Comparison of ENCODE assay signal across 25 cellular contexts in the genomic region with DNA sequence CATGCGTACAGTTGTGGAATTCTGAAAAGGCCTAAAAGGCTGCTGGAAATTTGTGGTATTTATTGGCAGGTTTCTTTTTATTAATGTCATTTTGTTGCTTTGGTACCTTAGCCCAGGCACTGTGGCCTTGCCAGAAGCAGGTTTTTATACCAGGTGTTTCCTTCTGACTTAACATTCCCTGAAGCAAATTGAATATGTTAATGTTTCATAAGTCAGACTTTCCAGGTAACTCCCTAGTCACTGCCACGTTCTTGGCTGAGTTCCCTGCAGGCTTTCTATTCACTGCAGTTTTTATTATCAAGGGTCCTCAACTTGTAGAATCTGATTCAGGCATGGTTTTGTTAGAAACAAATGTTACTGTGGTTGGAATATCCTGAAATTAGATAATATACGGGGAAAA. TPM values are rescaled to one million over a fixed set of nuclear protein-coding genes. Genes with fewer than 3 reads are reported as not detected.
A peak's percentile ranks its signal among the peaks of the same experiment; 100 is the strongest.
DNase-seq lines count a peak whose midpoint lies in the region; ATAC-seq, FAIRE-seq and TF ChIP-seq lines count a peak whose summit lies in the region.
"Had no signal": no experiment of that assay in that cellular context is flagged by ENCODE, and none has a peak within 500 bp of the region (broad histone marks: within the 10 kb centered on the region; RNA-seq: fewer than 3 reads in every experiment).

No MANE protein-coding gene starts in this region.

- H3K4me2 ChIP-seq in mammary epithelial cell (ENCODE audit: insufficient read depth, low read depth, low read length): no peak overlapping the region
- H3K4me2 ChIP-seq: A549 had no signal

- ATAC-seq in memory B cell (ENCODE audit: low read depth): no peak
- ATAC-seq: A549; natural killer cell treated with Interleukin-12 subunit alpha and Interleukin-12 subunit beta and Interleukin-15 and Interleukin-18, amount 100 ng/mL, for 72 hours; Panc1; sciatic nerve; T-helper 17 cell had no signal

- H3K27ac ChIP-seq in mammary epithelial cell (ENCODE audit: insufficient read depth, low read depth, low read length) (no peak overlapping the region), uterus (peak overlapping the region; percentile 14 to 53)
- H3K27ac ChIP-seq: A549 had no signal

- TF ChIP-seq CTCF in MCF 10A (IDR thresholded peaks at IDR 0.05; ENCODE audit: unreplicated experiment) (no peak), mammary epithelial cell (conservative IDR thresholded peaks at IDR 0.05 in 1 of 2, IDR thresholded peaks at IDR 0.05 in 1 of 2; ENCODE audit: extremely low read depth in 1 of 2, insufficient read depth in 1 of 2, low read depth in 1 of 2, low read length in 2 of 2) (no peak), bronchial epithelial cell (IDR thresholded peaks at IDR 0.05; ENCODE audit: insufficient read depth, low read length, severe bottlenecking) (no peak), uterus (IDR thresholded peaks at IDR 0.05) (no peak)

- H3K36me3 ChIP-seq in mammary epithelial cell (ENCODE audit: insufficient read depth, low read length) (no peaks in the 10 kb centered on the region), bronchial epithelial cell (ENCODE audit: control insufficient read depth, insufficient read depth, low read length) (no peaks in the 10 kb centered on the region), uterus (no peaks in the 10 kb centered on the region)
- H3K36me3 ChIP-seq: esophagus squamous epithelium had no signal

- no peak overlapping the region for H3K9ac ChIP-seq in mammary epithelial cell (ENCODE audit: insufficient read depth, low read length)

- H3K4me1 ChIP-seq in mammary epithelial cell (ENCODE audit: insufficient read depth, low read length) (no peaks in the 10 kb centered on the region), uterus (no peaks in the 10 kb centered on the region)
- H3K4me1 ChIP-seq: A549, Caco-2 had no signal

- no peaks in the 10 kb centered on the region for H3K79me2 ChIP-seq in mammary epithelial cell (ENCODE audit: insufficient read depth, low read length)

- in situ Hi-C loops in mammary epithelial cell (cut with MboI; ENCODE audit: low sequenced_read_pairs in 2 of 2): no loop called here

- H3K27me3 Mint-ChIP-seq in MCF 10A (ENCODE audit: insufficient read depth, unreplicated experiment): no peaks in the 10 kb centered on the region
- H3K27me3 Mint-ChIP-seq in memory B cell: no peaks in the 10 kb centered on the region
- H3K27me3 Mint-ChIP-seq: natural killer cell treated with Interleukin-12 subunit alpha and Interleukin-12 subunit beta and Interleukin-15 and Interleukin-18, amount 100 ng/mL, for 72 hours; T-helper 17 cell had no signal

- H4K20me1 ChIP-seq in mammary epithelial cell (ENCODE audit: insufficient read depth, low read length): no peaks in the 10 kb centered on the region

- H3K9me3 Mint-ChIP-seq in MCF 10A (ENCODE audit: unreplicated experiment): no peaks in the 10 kb centered on the region
- no peaks in the 10 kb centered on the region for H3K9me3 Mint-ChIP-seq in memory B cell
- H3K9me3 Mint-ChIP-seq: natural killer cell treated with Interleukin-12 subunit alpha and Interleukin-12 subunit beta and Interleukin-15 and Interleukin-18, amount 100 ng/mL, for 72 hours had no signal

- DNase-seq in MCF 10A (ENCODE audit: unreplicated experiment) (peak; percentile 18), mammary epithelial cell (no peak), bronchial epithelial cell (ENCODE audit: low read depth) (peak; percentile 38), memory B cell (ENCODE audit: low spot score in 2 of 2) (no peak), uterus (no peak), T-helper 1 cell (no peak), activated gamma-delta T cell treated with Interleukin-2 at 50 U/mL for 16 hours (no peak), SHP77 (lab: John Stamatoyannopoulos, UW) (no peak)
- DNase-seq: activated CD4-positive, alpha-beta T cell treated with anti-CD3 and anti-CD28 coated beads, Interleukin-2, amount 50 U/mL, for 4 hours; anterior cingulate cortex; BE2C; Caco-2; effector CD8-positive, alpha-beta T cell; esophagus squamous epithelium; GOT3; kidney glomerular epithelial cell; NCI-H1092 treated with DMSO at 0.1 percent for 48 hours; NCI-H2081; NCI-H510A treated with DMSO at 0.1 percent for 48 hours; posterior cingulate gyrus; T-helper 17 cell had no signal

- 48% methylated on average over 3 of the region's 3 CpGs for WGBS in mammary epithelial cell (ENCODE audit: low coverage, missing lambda C conversion rate)

- H3K4me3 ChIP-seq in mammary epithelial cell (replicated peaks in 1 of 3; ENCODE audit: insufficient read depth in 1 of 3, low read depth in 2 of 3, low read length in 3 of 3): no peak overlapping the region
- H3K4me3 ChIP-seq in bronchial epithelial cell (ENCODE audit: low read depth, low read length): no peak overlapping the region
- H3K4me3 ChIP-seq in uterus: no peak overlapping the region
- H3K4me3 ChIP-seq: A549, esophagus squamous epithelium had no signal

- H3K9me3 ChIP-seq in mammary epithelial cell (replicated peaks; ENCODE audit: insufficient read depth, low read length) (no peaks in the 10 kb centered on the region), uterus (no peaks in the 10 kb centered on the region)
- H3K9me3 ChIP-seq: A549, BE2C, Caco-2, esophagus squamous epithelium had no signal

- H2AFZ ChIP-seq in mammary epithelial cell (ENCODE audit: low read depth, low read length): no peak overlapping the region

- H3K27ac Mint-ChIP-seq in MCF 10A (ENCODE audit: low read depth, unreplicated experiment) (no peak overlapping the region), memory B cell (peak overlapping the region; percentile 1)

- dilution Hi-C loops in mammary epithelial cell (cut with HindIII; ENCODE audit: low sequenced_read_pairs): no loop called here

- POLR2A ChIA-PET in MCF 10A (lab: Yijun Ruan, JAX): no interaction called here

- FAIRE-seq in bronchial epithelial cell (lab: Jason Lieb, UNC): no peak
- FAIRE-seq: A549 had no signal

- H3K27me3 ChIP-seq in mammary epithelial cell (ENCODE audit: insufficient read depth, low read length) (no peaks in the 10 kb centered on the region), bronchial epithelial cell (ENCODE audit: control insufficient read depth, insufficient read depth, low read length) (no peaks in the 10 kb centered on the region), uterus (no peaks in the 10 kb centered on the region)
- H3K27me3 ChIP-seq: BE2C, esophagus squamous epithelium had no signal

- no peak overlapping the region for H3K4me3 Mint-ChIP-seq in MCF 10A (ENCODE audit: unreplicated experiment)
- H3K4me3 Mint-ChIP-seq in memory B cell: no peak overlapping the region
- H3K4me3 Mint-ChIP-seq: natural killer cell treated with Interleukin-12 subunit alpha and Interleukin-12 subunit beta and Interleukin-15 and Interleukin-18, amount 100 ng/mL, for 72 hours; T-helper 17 cell had no signal

- no TSS peak for BruUV-seq in MCF 10A (replicated peaks; lab: Mats Ljungman, UMichigan)
- BruUV-seq in mammary epithelial cell (replicated peaks; lab: Mats Ljungman, UMichigan): no TSS peak

- no peak for TF ChIP-seq POLR2A in uterus (IDR thresholded peaks at IDR 0.05)

- intact Hi-C loops in MCF 10A (cut with micrococcal nuclease) (no loop called here), mammary epithelial cell (cut with micrococcal nuclease) (no loop called here), uterus (cut with DNase I; ENCODE audit: low total_unique reads) (no loop called here)

- no peaks in the 10 kb centered on the region for H3K36me3 Mint-ChIP-seq in MCF 10A (ENCODE audit: insufficient read depth, unreplicated experiment)
- peaks cover 12% of the 10 kb centered on the region for H3K36me3 Mint-ChIP-seq in memory B cell
- H3K36me3 Mint-ChIP-seq: natural killer cell treated with Interleukin-12 subunit alpha and Interleukin-12 subunit beta and Interleukin-15 and Interleukin-18, amount 100 ng/mL, for 72 hours had no signal

- H3K4me1 Mint-ChIP-seq in MCF 10A (ENCODE audit: insufficient read depth, unreplicated experiment): no peaks in the 10 kb centered on the region
- H3K4me1 Mint-ChIP-seq in memory B cell: peaks cover 38% of the 10 kb centered on the region

- CTCF ChIA-PET in MCF 10A (lab: Yijun Ruan, JAX): no interaction called here
- CTCF ChIA-PET in mammary epithelial cell (lab: Charles Lee; ENCODE audit: low non-redundant PET): no interaction called here

RNA-seq across cellular contexts. Expression of gene ITPR1, which starts 22.7 kb away (rescaled TPM):
- total RNA-seq in MCF 10A (2022) (7.5 and 14.3 TPM in 2 replicates), mammary epithelial cell (10 to 100 TPM; 15.6 to 33.2 TPM), bronchial epithelial cell (16.3 and 18.1 TPM in 2 replicates), uterus (100 to 1,000 TPM in 3 of 4 donors, 10 to 100 TPM in 1; 98.2 to 224 (median 141) TPM)
- polyA plus RNA-seq in mammary epithelial cell: 9.2 TPM
- 58.6 TPM for polyA minus RNA-seq in mammary epithelial cell

RNA-seq across cellular contexts. Expression of gene SUMF1, which starts 48.8 kb away (rescaled TPM):
- 11.8 and 18.9 TPM in 2 replicates for total RNA-seq in MCF 10A (2022)
- 10 to 100 TPM; 31.4 to 87.7 TPM for total RNA-seq in mammary epithelial cell
- polyA plus RNA-seq in mammary epithelial cell: 37.6 TPM
- polyA minus RNA-seq in mammary epithelial cell: 22.4 TPM
- 44.5 and 81.7 TPM in 2 replicates for total RNA-seq in bronchial epithelial cell
- 10 to 100 TPM; 17.9 to 71.3 (median 30.3) TPM for total RNA-seq in uterus

Comparison
In these comparisons a context has a peak if more than half of its experiments do, and no peak if none do; other contexts are left out.
1. DNase-seq: peak in MCF 10A (single experiment) and bronchial epithelial cell (single experiment); none in mammary epithelial cell (single experiment), memory B cell (0 of 2), uterus (0 of 2), T-helper 1 cell (0 of 5), activated gamma-delta T cell treated with Interleukin-2 at 50 U/mL for 16 hours (single experiment) and SHP77 (0 of 2).